Comparison of ENCODE assay signal across 11 cellular contexts in the genomic region with DNA sequence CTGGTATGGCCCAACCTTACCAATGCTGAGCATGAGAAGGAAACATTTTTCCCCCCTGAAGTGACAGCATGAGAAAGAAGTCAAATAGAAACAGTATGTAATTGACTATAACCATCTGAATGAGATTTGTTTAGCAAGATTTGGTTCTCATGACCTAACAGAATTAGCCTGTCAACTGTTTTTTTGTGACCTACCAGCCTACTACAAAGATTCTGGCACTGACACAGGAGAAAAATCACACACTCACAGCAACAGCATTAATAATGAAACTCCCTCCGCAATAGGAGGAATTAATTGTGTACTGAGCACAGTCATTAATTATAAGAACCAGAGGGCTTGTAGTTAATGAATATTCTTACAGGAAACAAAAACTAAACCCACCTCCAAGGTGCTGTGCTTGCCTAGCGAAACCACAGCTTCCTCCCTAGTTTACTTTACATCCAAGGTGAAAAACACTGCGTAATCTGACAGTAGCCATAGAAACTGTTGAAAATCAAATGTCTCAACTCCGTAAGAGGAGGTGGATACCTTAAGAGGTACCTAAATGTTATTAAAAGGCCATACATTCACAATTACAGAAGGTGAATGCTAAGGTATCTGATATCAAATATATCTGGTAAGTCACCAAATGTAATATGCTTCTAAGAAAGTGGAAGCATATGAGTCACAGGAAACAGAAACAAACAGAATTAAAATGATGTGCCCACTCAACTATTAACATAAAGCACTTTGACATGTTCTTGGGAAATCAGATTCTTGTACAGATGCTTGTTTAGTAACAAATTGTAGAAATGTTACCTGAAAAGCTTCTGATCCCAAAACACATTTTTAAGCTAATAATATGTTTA. TPM values are rescaled to one million over a fixed set of nuclear protein-coding genes. Genes with fewer than 3 reads are reported as not detected.
DNase-seq lines count a peak whose midpoint lies in the region; ATAC-seq, FAIRE-seq and TF ChIP-seq lines count a peak whose summit lies in the region.
"Had no signal": no experiment of that assay in that cellular context is flagged by ENCODE, and none has a peak within 500 bp of the region (broad histone marks: within the 10 kb centered on the region; RNA-seq: fewer than 3 reads in every experiment).

No MANE protein-coding gene starts in this region.

- ATAC-seq in HG02763 (IDR thresholded peaks at IDR 0.05; ENCODE audit: unreplicated experiment) (peak; percentile 81), pancreas (peak; percentile 60 to 81 (median 74))
- ATAC-seq: heart left ventricle had no signal

- peak overlapping the region; percentile 81 for H3K27ac Mint-ChIP-seq in activated CD4-positive, alpha-beta T cell treated with anti-CD3 and anti-CD28 coated beads, Interleukin-2, amount 10 ng/mL, durations not matched to agents 7 days and 5 days
- H3K27ac Mint-ChIP-seq: IgD-negative memory B cell had no signal

- no peak for TF ChIP-seq CTCF in pancreas (IDR thresholded peaks at IDR 0.05)

- H3K4me3 Mint-ChIP-seq in activated CD4-positive, alpha-beta T cell treated with anti-CD3 and anti-CD28 coated beads, Interleukin-2, amount 10 ng/mL, durations not matched to agents 7 days and 5 days: peak overlapping the region; percentile 51

- H3K4me3 ChIP-seq in pancreas (no peak overlapping the region), MG63 (no peak overlapping the region)
- H3K4me3 ChIP-seq: heart left ventricle had no signal

- H3K4me1 Mint-ChIP-seq in activated CD4-positive, alpha-beta T cell treated with anti-CD3 and anti-CD28 coated beads, Interleukin-2, amount 10 ng/mL, durations not matched to agents 7 days and 5 days: peaks cover 14% of the 10 kb centered on the region

- no peaks in the 10 kb centered on the region for H3K36me3 Mint-ChIP-seq in activated CD4-positive, alpha-beta T cell treated with anti-CD3 and anti-CD28 coated beads, Interleukin-2, amount 10 ng/mL, durations not matched to agents 7 days and 5 days (ENCODE audit: low read depth)
- H3K36me3 Mint-ChIP-seq: IgD-negative memory B cell had no signal

- H3K9me3 Mint-ChIP-seq in activated CD4-positive, alpha-beta T cell treated with anti-CD3 and anti-CD28 coated beads, Interleukin-2, amount 10 ng/mL, durations not matched to agents 7 days and 5 days: peaks cover 3% of the 10 kb centered on the region

- H3K4me1 ChIP-seq in pancreas: no peaks in the 10 kb centered on the region
- H3K4me1 ChIP-seq: heart left ventricle had no signal

- no peaks in the 10 kb centered on the region for H3K27me3 ChIP-seq in pancreas
- no peaks in the 10 kb centered on the region; the same call in 1 of the 2 replicates for H3K27me3 ChIP-seq in MG63
- H3K27me3 ChIP-seq: heart left ventricle had no signal

- peak; percentile 42 for DNase-seq in activated CD4-positive, alpha-beta T cell treated with anti-CD3 and anti-CD28 coated beads, Interleukin-2, amount 10 ng/mL, durations not matched to agents 7 days and 5 days
- no peak for DNase-seq in activated CD4-positive, alpha-beta T cell treated with anti-CD3 and anti-CD28 coated beads, Interleukin-2, amount 50 U/mL, for 48 hours
- DNase-seq in T follicular helper cell (ENCODE audit: low read depth) (peak; percentile 6), pancreas (no peak), AML-193 (lab: John Stamatoyannopoulos, UW) (no peak), MG63 (no peak), GF-D8 (lab: John Stamatoyannopoulos, UW) (no peak)
- DNase-seq: heart left ventricle; stimulated activated CD4-positive, alpha-beta T cell treated with anti-CD3 and anti-CD28 coated beads, Interleukin-12 subunit alpha, Interleukin-12 subunit beta, amount 100 ng/mL, for 4 hours had no signal

- no peak for FAIRE-seq in pancreas (lab: Jason Lieb, UNC)

- no peaks in the 10 kb centered on the region for H3K27me3 Mint-ChIP-seq in activated CD4-positive, alpha-beta T cell treated with anti-CD3 and anti-CD28 coated beads, Interleukin-2, amount 10 ng/mL, durations not matched to agents 7 days and 5 days

- 27 to 28% methylated on average over 4 of the region's 4 CpGs for WGBS in pancreas, 2 donors

- CTCF ChIA-PET in activated CD4-positive, alpha-beta T cell treated with anti-CD3 and anti-CD28 coated beads, Interleukin-2, amount 10 ng/mL, durations not matched to agents 7 days and 5 days (lab: Charles Lee): no interaction called here

- POLR2A ChIA-PET in activated CD4-positive, alpha-beta T cell treated with anti-CD3 and anti-CD28 coated beads, Interleukin-2, amount 10 ng/mL, durations not matched to agents 7 days and 5 days (lab: Charles Lee): no interaction called here

- H3K36me3 ChIP-seq in pancreas (no peaks in the 10 kb centered on the region), MG63 (no peaks in the 10 kb centered on the region)
- H3K36me3 ChIP-seq: heart left ventricle had no signal

- intact Hi-C loops in pancreas (cut with DNase I): no loop called here

- H3K27ac ChIP-seq in pancreas: peak overlapping the region in 1 of 4 donors; percentile 33
- H3K27ac ChIP-seq: heart left ventricle had no signal

- no peaks in the 10 kb centered on the region for H3K9me3 ChIP-seq in pancreas
- H3K9me3 ChIP-seq in MG63: no peaks in the 10 kb centered on the region

RNA-seq across cellular contexts. Expression of a gene that starts 35.0 kb away (rescaled TPM):
- under 1 TPM; 0.40 to 0.52 TPM for total RNA-seq in activated CD4-positive, alpha-beta T cell treated with anti-CD3 and anti-CD28 coated beads, Interleukin-2, amount 10 ng/mL, durations not matched to agents 7 days and 5 days
- total RNA-seq in pancreas: 1 to 10 TPM in 4 of 6 donors, under 1 TPM in 2; 0.56 to 5.4 (median 2.9) TPM
- 1 to 10 TPM; 2.7 to 7.1 TPM for polyA plus RNA-seq in pancreas
- total RNA-seq in MG63 (2014; rRNA removed; shearing (Covaris generic); ENCODE audit: low replicate concordance): not detected in 2 replicates

Comparison
In these comparisons a context has a peak if more than half of its experiments do, and no peak if none do; other contexts are left out.
1. DNase-seq: peak in activated CD4-positive, alpha-beta T cell treated with anti-CD3 and anti-CD28 coated beads, Interleukin-2, amount 10 ng/mL, durations not matched to agents 7 days and 5 days (single experiment) and T follicular helper cell (single experiment); none in activated CD4-positive, alpha-beta T cell treated with anti-CD3 and anti-CD28 coated beads, Interleukin-2, amount 50 U/mL, for 48 hours (0 of 2), pancreas (0 of 6), AML-193 (0 of 2), MG63 (single experiment) and GF-D8 (single experiment).